In the genomic region with DNA sequence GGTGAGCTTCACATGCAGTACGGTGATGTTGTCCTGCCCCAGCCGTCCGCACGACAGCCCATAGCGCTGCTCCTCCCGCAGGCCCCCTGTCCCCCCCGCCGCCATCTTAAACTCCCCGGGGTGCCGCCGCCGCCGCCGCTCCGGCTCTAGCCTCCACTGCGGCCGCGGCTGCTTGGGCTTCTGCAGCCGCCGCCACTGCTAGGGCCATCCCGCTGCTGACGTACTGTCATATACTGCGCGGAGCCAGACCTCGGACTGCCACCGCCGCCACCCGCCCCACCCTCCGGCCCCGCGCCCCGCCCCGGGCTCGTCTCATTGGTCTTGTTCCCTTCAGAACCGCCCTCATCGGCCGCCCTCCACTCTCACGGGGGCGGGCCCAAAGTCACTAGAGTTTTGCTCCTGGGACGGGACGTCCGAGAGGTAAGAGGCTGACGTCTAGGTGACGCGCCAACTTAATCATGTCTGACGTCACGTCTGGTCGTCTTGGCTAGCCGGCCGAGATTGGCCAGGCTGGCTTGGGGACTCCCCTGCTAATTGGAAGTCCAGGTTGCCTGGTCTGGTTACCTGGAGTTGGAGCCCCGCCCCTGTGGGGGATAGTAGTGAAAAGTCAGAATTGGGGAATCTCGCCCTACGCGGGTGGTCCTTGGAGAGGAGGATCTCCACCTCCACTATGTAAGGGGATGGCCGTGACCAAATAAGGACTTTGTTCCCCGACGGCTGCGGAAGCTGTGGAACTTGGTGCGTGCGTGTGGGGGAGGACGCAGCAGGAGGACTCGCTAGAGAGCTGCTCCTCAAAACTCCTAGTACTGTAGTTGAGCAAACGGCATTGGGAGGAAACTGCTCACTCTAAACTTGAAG, we compare ENCODE assay signal across 1 cellular context.
TF ChIP-seq lines count a peak whose summit lies in the region.

A gene (minus strand): TSS at position 235 of the 858 bp plus-strand sequence. CDS start 130 bp downstream, at position 105.

TF ChIP-seq in K562, 482 proteins besides CTCF, POLR2A, EP300 and RAD21 (continued from another document and continues in another):
- TF ChIP-seq, protein P1, sequence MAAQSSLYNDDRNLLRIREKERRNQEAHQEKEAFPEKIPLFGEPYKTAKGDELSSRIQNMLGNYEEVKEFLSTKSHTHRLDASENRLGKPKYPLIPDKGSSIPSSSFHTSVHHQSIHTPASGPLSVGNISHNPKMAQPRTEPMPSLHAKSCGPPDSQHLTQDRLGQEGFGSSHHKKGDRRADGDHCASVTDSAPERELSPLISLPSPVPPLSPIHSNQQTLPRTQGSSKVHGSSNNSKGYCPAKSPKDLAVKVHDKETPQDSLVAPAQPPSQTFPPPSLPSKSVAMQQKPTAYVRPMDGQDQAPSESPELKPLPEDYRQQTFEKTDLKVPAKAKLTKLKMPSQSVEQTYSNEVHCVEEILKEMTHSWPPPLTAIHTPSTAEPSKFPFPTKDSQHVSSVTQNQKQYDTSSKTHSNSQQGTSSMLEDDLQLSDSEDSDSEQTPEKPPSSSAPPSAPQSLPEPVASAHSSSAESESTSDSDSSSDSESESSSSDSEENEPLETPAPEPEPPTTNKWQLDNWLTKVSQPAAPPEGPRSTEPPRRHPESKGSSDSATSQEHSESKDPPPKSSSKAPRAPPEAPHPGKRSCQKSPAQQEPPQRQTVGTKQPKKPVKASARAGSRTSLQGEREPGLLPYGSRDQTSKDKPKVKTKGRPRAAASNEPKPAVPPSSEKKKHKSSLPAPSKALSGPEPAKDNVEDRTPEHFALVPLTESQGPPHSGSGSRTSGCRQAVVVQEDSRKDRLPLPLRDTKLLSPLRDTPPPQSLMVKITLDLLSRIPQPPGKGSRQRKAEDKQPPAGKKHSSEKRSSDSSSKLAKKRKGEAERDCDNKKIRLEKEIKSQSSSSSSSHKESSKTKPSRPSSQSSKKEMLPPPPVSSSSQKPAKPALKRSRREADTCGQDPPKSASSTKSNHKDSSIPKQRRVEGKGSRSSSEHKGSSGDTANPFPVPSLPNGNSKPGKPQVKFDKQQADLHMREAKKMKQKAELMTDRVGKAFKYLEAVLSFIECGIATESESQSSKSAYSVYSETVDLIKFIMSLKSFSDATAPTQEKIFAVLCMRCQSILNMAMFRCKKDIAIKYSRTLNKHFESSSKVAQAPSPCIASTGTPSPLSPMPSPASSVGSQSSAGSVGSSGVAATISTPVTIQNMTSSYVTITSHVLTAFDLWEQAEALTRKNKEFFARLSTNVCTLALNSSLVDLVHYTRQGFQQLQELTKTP (IDR thresholded peaks at IDR 0.05; ENCODE audit: low read depth in 1 of 2, partially characterized antibody in 2 of 2): peak in 1 of 2 experiments; percentile 41
- TF ChIP-seq NR2C1 (IDR thresholded peaks at IDR 0.05) (no peak), NR2C1 (tag; IDR thresholded peaks at IDR 0.05) (no peak), SMAD1 (IDR thresholded peaks at IDR 0.05; ENCODE audit: low read depth, low read length, partially characterized antibody) (no peak), FOS (IDR thresholded peaks at IDR 0.05; ENCODE audit: extremely low read depth, insufficient read length) (no peak), EHMT2 (IDR thresholded peaks at IDR 0.05) (peak; percentile 44; the same call in 1 of the 2 replicates), CC2D1A (IDR thresholded peaks at IDR 0.05) (peak; percentile 99), YY1 (IDR thresholded peaks at IDR 0.05; ENCODE audit: borderline replicate concordance in 1 of 3, control insufficient read depth in 1 of 3, extremely low read depth in 1 of 3, insufficient read depth in 3 of 3, insufficient read length in 1 of 3, insufficient replicate concordance in 2 of 3, low read depth in 1 of 3, low read length in 2 of 3) (peak; percentile 46 to 83 (median 80)), IFI16 (CRISPR knock-in tag; IDR thresholded peaks at IDR 0.05) (no peak), SMARCA5 (IDR thresholded peaks at IDR 0.05) (no peak), TCF7L2 (IDR thresholded peaks at IDR 0.05; ENCODE audit: low read depth, low read length) (no peak), MBD2 (IDR thresholded peaks at IDR 0.05; ENCODE audit: borderline replicate concordance, low read depth) (peak; percentile 30; the same call in 1 of the 2 replicates), BCL6 (CRISPR knock-in tag; IDR thresholded peaks at IDR 0.05) (no peak), HNRNPK (IDR thresholded peaks at IDR 0.05; ENCODE audit: low read depth, low read length, poor library complexity, severe bottlenecking) (no peak), MAFG (tag; conservative IDR thresholded peaks at IDR 0.05) (no peak), JUN (IDR thresholded peaks at IDR 0.05; ENCODE audit: borderline replicate concordance, low read depth, low read length) (peak; percentile 64), JUN (CRISPR knock-in tag; IDR thresholded peaks at IDR 0.05; ENCODE audit: borderline replicate concordance) (no peak), MTA3 (IDR thresholded peaks at IDR 0.05; ENCODE audit: borderline replicate concordance) (peak; percentile 98), SLC30A9 (CRISPR knock-in tag; IDR thresholded peaks at IDR 0.05) (no peak), ZNF175 (CRISPR knock-in tag; IDR thresholded peaks at IDR 0.05; ENCODE audit: low read depth) (no peak), RBM14 (IDR thresholded peaks at IDR 0.05; ENCODE audit: borderline replicate concordance, insufficient read depth, low read depth, low read length) (no peak), DDX20 (tag; IDR thresholded peaks at IDR 0.05; ENCODE audit: low read depth) (no peak), SRSF3 (IDR thresholded peaks at IDR 0.05; ENCODE audit: insufficient read depth, low read length) (no peak), ZNF79 (CRISPR knock-in tag; IDR thresholded peaks at IDR 0.05; ENCODE audit: low read depth) (no peak), DNMT1 (IDR thresholded peaks at IDR 0.05) (no peak; the same call in 1 of the 2 replicates), NBN (IDR thresholded peaks at IDR 0.05; ENCODE audit: low read depth) (peak; percentile 99), MEIS2 (IDR thresholded peaks at IDR 0.05; ENCODE audit: partially characterized antibody) (peak; percentile 63), MEF2A (IDR thresholded peaks at IDR 0.05; ENCODE audit: control insufficient read depth, low read depth, low read length) (no peak), GTF2A2 (tag; IDR thresholded peaks at IDR 0.05) (no peak)
- TF ChIP-seq, protein P2, sequence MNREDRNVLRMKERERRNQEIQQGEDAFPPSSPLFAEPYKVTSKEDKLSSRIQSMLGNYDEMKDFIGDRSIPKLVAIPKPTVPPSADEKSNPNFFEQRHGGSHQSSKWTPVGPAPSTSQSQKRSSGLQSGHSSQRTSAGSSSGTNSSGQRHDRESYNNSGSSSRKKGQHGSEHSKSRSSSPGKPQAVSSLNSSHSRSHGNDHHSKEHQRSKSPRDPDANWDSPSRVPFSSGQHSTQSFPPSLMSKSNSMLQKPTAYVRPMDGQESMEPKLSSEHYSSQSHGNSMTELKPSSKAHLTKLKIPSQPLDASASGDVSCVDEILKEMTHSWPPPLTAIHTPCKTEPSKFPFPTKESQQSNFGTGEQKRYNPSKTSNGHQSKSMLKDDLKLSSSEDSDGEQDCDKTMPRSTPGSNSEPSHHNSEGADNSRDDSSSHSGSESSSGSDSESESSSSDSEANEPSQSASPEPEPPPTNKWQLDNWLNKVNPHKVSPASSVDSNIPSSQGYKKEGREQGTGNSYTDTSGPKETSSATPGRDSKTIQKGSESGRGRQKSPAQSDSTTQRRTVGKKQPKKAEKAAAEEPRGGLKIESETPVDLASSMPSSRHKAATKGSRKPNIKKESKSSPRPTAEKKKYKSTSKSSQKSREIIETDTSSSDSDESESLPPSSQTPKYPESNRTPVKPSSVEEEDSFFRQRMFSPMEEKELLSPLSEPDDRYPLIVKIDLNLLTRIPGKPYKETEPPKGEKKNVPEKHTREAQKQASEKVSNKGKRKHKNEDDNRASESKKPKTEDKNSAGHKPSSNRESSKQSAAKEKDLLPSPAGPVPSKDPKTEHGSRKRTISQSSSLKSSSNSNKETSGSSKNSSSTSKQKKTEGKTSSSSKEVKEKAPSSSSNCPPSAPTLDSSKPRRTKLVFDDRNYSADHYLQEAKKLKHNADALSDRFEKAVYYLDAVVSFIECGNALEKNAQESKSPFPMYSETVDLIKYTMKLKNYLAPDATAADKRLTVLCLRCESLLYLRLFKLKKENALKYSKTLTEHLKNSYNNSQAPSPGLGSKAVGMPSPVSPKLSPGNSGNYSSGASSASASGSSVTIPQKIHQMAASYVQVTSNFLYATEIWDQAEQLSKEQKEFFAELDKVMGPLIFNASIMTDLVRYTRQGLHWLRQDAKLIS (CRISPR knock-in tag; IDR thresholded peaks at IDR 0.05): no peak; the same call in 1 of the 2 replicates
- TF ChIP-seq, protein P3, sequence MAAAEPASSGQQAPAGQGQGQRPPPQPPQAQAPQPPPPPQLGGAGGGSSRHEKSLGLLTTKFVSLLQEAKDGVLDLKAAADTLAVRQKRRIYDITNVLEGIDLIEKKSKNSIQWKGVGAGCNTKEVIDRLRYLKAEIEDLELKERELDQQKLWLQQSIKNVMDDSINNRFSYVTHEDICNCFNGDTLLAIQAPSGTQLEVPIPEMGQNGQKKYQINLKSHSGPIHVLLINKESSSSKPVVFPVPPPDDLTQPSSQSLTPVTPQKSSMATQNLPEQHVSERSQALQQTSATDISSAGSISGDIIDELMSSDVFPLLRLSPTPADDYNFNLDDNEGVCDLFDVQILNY (CRISPR knock-in tag; IDR thresholded peaks at IDR 0.05): no peak
- TF ChIP-seq, protein P4, sequence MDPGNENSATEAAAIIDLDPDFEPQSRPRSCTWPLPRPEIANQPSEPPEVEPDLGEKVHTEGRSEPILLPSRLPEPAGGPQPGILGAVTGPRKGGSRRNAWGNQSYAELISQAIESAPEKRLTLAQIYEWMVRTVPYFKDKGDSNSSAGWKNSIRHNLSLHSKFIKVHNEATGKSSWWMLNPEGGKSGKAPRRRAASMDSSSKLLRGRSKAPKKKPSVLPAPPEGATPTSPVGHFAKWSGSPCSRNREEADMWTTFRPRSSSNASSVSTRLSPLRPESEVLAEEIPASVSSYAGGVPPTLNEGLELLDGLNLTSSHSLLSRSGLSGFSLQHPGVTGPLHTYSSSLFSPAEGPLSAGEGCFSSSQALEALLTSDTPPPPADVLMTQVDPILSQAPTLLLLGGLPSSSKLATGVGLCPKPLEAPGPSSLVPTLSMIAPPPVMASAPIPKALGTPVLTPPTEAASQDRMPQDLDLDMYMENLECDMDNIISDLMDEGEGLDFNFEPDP (CRISPR knock-in tag; IDR thresholded peaks at IDR 0.05): no peak
- TF ChIP-seq, protein P5, sequence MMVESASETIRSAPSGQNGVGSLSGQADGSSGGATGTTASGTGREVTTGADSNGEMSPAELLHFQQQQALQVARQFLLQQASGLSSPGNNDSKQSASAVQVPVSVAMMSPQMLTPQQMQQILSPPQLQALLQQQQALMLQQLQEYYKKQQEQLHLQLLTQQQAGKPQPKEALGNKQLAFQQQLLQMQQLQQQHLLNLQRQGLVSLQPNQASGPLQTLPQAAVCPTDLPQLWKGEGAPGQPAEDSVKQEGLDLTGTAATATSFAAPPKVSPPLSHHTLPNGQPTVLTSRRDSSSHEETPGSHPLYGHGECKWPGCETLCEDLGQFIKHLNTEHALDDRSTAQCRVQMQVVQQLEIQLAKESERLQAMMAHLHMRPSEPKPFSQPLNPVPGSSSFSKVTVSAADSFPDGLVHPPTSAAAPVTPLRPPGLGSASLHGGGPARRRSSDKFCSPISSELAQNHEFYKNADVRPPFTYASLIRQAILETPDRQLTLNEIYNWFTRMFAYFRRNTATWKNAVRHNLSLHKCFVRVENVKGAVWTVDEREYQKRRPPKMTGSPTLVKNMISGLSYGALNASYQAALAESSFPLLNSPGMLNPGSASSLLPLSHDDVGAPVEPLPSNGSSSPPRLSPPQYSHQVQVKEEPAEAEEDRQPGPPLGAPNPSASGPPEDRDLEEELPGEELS (CRISPR knock-in tag; IDR thresholded peaks at IDR 0.05; ENCODE audit: borderline replicate concordance): 0 out of 2 replicates have a peak, but pooled peaks have one; percentile 39
- TF ChIP-seq, protein P6, sequence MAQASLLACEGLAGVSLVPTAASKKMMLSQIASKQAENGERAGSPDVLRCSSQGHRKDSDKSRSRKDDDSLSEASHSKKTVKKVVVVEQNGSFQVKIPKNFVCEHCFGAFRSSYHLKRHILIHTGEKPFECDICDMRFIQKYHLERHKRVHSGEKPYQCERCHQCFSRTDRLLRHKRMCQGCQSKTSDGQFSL (CRISPR knock-in tag; IDR thresholded peaks at IDR 0.05): no peak
- TF ChIP-seq, protein P6 (tag; IDR thresholded peaks at IDR 0.05): 0 out of 4 replicates have a peak, but pooled peaks of 1 of the 2 experiments have one; percentile 0
- TF ChIP-seq, protein P7, sequence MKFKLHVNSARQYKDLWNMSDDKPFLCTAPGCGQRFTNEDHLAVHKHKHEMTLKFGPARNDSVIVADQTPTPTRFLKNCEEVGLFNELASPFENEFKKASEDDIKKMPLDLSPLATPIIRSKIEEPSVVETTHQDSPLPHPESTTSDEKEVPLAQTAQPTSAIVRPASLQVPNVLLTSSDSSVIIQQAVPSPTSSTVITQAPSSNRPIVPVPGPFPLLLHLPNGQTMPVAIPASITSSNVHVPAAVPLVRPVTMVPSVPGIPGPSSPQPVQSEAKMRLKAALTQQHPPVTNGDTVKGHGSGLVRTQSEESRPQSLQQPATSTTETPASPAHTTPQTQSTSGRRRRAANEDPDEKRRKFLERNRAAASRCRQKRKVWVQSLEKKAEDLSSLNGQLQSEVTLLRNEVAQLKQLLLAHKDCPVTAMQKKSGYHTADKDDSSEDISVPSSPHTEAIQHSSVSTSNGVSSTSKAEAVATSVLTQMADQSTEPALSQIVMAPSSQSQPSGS (CRISPR knock-in tag; IDR thresholded peaks at IDR 0.05): no peak
- TF ChIP-seq, protein P8, sequence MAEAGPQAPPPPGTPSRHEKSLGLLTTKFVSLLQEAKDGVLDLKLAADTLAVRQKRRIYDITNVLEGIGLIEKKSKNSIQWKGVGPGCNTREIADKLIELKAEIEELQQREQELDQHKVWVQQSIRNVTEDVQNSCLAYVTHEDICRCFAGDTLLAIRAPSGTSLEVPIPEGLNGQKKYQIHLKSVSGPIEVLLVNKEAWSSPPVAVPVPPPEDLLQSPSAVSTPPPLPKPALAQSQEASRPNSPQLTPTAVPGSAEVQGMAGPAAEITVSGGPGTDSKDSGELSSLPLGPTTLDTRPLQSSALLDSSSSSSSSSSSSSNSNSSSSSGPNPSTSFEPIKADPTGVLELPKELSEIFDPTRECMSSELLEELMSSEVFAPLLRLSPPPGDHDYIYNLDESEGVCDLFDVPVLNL (CRISPR knock-in tag; IDR thresholded peaks at IDR 0.05; ENCODE audit: low read depth): no peak
- TF ChIP-seq, protein P9, sequence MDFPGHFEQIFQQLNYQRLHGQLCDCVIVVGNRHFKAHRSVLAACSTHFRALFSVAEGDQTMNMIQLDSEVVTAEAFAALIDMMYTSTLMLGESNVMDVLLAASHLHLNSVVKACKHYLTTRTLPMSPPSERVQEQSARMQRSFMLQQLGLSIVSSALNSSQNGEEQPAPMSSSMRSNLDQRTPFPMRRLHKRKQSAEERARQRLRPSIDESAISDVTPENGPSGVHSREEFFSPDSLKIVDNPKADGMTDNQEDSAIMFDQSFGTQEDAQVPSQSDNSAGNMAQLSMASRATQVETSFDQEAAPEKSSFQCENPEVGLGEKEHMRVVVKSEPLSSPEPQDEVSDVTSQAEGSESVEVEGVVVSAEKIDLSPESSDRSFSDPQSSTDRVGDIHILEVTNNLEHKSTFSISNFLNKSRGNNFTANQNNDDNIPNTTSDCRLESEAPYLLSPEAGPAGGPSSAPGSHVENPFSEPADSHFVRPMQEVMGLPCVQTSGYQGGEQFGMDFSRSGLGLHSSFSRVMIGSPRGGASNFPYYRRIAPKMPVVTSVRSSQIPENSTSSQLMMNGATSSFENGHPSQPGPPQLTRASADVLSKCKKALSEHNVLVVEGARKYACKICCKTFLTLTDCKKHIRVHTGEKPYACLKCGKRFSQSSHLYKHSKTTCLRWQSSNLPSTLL (IDR thresholded peaks at IDR 0.05): peak; percentile 97
